In genomic region chr7:150305250-150305893, GRCh38 we compare ENCODE assay signal across 5 cellular contexts. TPM values are rescaled to one million over a fixed set of nuclear protein-coding genes. Genes with fewer than 3 reads are reported as not detected.
"Had no signal": no experiment of that assay in that cellular context is flagged by ENCODE, and none has a peak within 500 bp of the region (broad histone marks: within the 10 kb centered on the region; RNA-seq: fewer than 3 reads in every experiment).

No MANE protein-coding gene starts in this region.

RNA-seq across cellular contexts. Expression of gene LRRC61, which starts 17.8 kb away (rescaled TPM):
- total RNA-seq: HT1080, IMR-90, SJSA1 had no signal

RNA-seq across cellular contexts. Expression of gene ACTR3C, which starts 18.0 kb away (rescaled TPM):
- total RNA-seq: HT1080, IMR-90, NCI-H460, SJSA1 had no signal
- polyA plus RNA-seq: IMR-90 had no signal

RNA-seq across cellular contexts. Expression of gene RARRES2, which starts 36.1 kb away (rescaled TPM):
- total RNA-seq: HT1080, IMR-90, MCF 10A, NCI-H460, SJSA1 had no signal
